In the genomic region with DNA sequence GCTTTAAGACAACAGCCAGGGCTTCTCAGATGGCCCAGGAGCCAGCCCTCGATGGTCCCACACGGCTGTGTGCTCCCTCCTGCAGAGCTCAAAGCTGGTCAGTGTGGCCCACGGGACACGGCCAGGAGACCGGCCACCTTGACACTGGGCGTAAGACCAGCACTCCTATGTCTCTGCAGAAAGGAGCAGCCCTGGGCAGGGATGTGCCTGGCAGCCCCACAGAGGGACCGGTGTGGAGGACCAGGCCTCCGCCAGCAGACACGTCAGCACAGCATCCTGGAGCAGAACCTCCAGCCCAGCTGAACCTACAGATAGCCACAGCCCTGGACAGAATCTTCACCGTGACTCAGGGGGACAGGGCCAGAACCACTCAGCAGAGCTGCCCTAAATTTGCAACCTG, we compare ENCODE assay signal across 25 cellular contexts.
DNase-seq lines count a peak whose midpoint lies in the region; ATAC-seq and TF ChIP-seq lines count a peak whose summit lies in the region.
"Had no signal": no experiment of that assay in that cellular context is flagged by ENCODE, and none has a peak within 500 bp of the region (broad histone marks: within the 10 kb centered on the region; RNA-seq: fewer than 3 reads in every experiment).

No MANE protein-coding gene starts in this region.

- H4K20me1 ChIP-seq in BLaER1 (peaks cover 91% of the 10 kb centered on the region), H9 (ENCODE audit: control insufficient read depth, insufficient read depth, insufficient read length) (no peaks in the 10 kb centered on the region)

- H3K27ac Mint-ChIP-seq in H9: peak overlapping the region; percentile 89 to 94 (median 92); a peak in 4 of 7 replicates
- H3K27ac Mint-ChIP-seq in activated T-helper 17 cell treated with anti-CD3 and anti-CD28 coated beads, Interleukin-2, amount 50 U/mL, for 72 hours: peak overlapping the region; percentile 31
- peak overlapping the region; percentile 93 for H3K27ac Mint-ChIP-seq in nephron progenitor cell
- H3K27ac Mint-ChIP-seq: activated B cell treated with CpG ODN at 0.5 μM for 24 hours; CD8-positive, alpha-beta memory T cell had no signal

- no peak overlapping the region for H3K56ac ChIP-seq in H9 (ENCODE audit: insufficient read length, low read depth, low read length)

- in situ Hi-C loops in gastrocnemius medialis (cut with MboI; ENCODE audit: low sequenced_read_pairs in 4 of 4): no loop called here

- H3K4ac ChIP-seq in H9 (ENCODE audit: low read depth, low read length): no peak overlapping the region

- no CpG with 5 or more reads among the region's 10 CpGs for WGBS in H9 (ENCODE audit: extremely low coverage, insufficient read length, low lambda C conversion rate)
- WGBS in heart left ventricle, 4 donors: 77 to 86% (median 82%) methylated on average over 10 of the region's 10 CpGs

- no peaks in the 10 kb centered on the region for H3K79me1 ChIP-seq in H9 (ENCODE audit: insufficient read depth, low read depth, low read length, poor library complexity, severe bottlenecking)

- H2BK15ac ChIP-seq in H9 (ENCODE audit: low read depth, low read length): no peak overlapping the region

- H3K23me2 ChIP-seq in H9 (ENCODE audit: insufficient read length, low read depth, low read length, poor library complexity, severe bottlenecking): no peaks in the 10 kb centered on the region

- H3K4me1 Mint-ChIP-seq in H9 (peaks cover 45 to 47% of the 10 kb centered on the region in 2 experiments), nephron progenitor cell (peaks cover 75% of the 10 kb centered on the region)
- H3K4me1 Mint-ChIP-seq in activated T-helper 17 cell treated with anti-CD3 and anti-CD28 coated beads, Interleukin-2, amount 50 U/mL, for 72 hours: no peaks in the 10 kb centered on the region
- H3K4me1 Mint-ChIP-seq: activated B cell treated with CpG ODN at 0.5 μM for 24 hours had no signal

- H3K18ac ChIP-seq in H9 (ENCODE audit: insufficient read length, low read depth, low read length): no peak overlapping the region

- no peaks in the 10 kb centered on the region for H3K27me3 ChIP-seq in BLaER1
- no peaks in the 10 kb centered on the region for H3K27me3 ChIP-seq in H9 (ENCODE audit: insufficient read depth, low read length)
- no peaks in the 10 kb centered on the region for H3K27me3 ChIP-seq in gastrocnemius medialis
- no peaks in the 10 kb centered on the region for H3K27me3 ChIP-seq in heart left ventricle
- H3K27me3 ChIP-seq: tibial artery had no signal

- H3K36me3 Mint-ChIP-seq in H9 (ENCODE audit: insufficient read depth in 1 of 3, low read depth in 3 of 3) (peaks cover 0 to 3% (median 0%) of the 10 kb centered on the region in 3 experiments; a peak in 2 of 7 replicates), nephron progenitor cell (ENCODE audit: low read depth) (peaks cover 12% of the 10 kb centered on the region)
- H3K36me3 Mint-ChIP-seq in activated T-helper 17 cell treated with anti-CD3 and anti-CD28 coated beads, Interleukin-2, amount 50 U/mL, for 72 hours (ENCODE audit: low read depth): no peaks in the 10 kb centered on the region
- H3K36me3 Mint-ChIP-seq: CD8-positive, alpha-beta memory T cell had no signal

- TF ChIP-seq CTCF in H9 (conservative IDR thresholded peaks at IDR 0.05) (no peak), nephron progenitor cell (IDR thresholded peaks at IDR 0.05) (no peak), gastrocnemius medialis (IDR thresholded peaks at IDR 0.05 in 4 of 5, conservative IDR thresholded peaks at IDR 0.05 in 1 of 5) (no peak), heart left ventricle (IDR thresholded peaks at IDR 0.05) (no peak)

- H3K9ac ChIP-seq in BLaER1 (peak overlapping the region; percentile 13; the same call in 1 of the 2 replicates), H9 (ENCODE audit: extremely low read depth, insufficient read length, low read length) (no peak overlapping the region)

- H2AK5ac ChIP-seq in H9 (ENCODE audit: insufficient read length, low read length): no peak overlapping the region

- H4K5ac ChIP-seq in H9 (ENCODE audit: insufficient read length, low read depth, low read length): no peak overlapping the region

- no peak overlapping the region for H4K8ac ChIP-seq in H9 (replicated peaks; ENCODE audit: insufficient read length, low read depth, low read length)

- H3K79me2 ChIP-seq in H9 (ENCODE audit: insufficient read depth, low read length): peaks cover 1% of the 10 kb centered on the region; the same call in 1 of the 2 replicates

- H3K27me3 Mint-ChIP-seq in H9 (ENCODE audit: low read depth) (peaks cover 2% of the 10 kb centered on the region; the same call in 1 of the 2 replicates), nephron progenitor cell (ENCODE audit: low read depth, poor library complexity) (peaks cover 3% of the 10 kb centered on the region)
- peaks cover 4% of the 10 kb centered on the region for H3K27me3 Mint-ChIP-seq in activated T-helper 17 cell treated with anti-CD3 and anti-CD28 coated beads, Interleukin-2, amount 50 U/mL, for 72 hours

- no peak overlapping the region for H4K91ac ChIP-seq in H9 (ENCODE audit: insufficient read length, low read depth, low read length)

- H2BK120ac ChIP-seq in H9 (ENCODE audit: low read depth, low read length, poor library complexity, severe bottlenecking): no peak overlapping the region

- peak overlapping the region; percentile 48; the same call in 1 of the 2 replicates for H3K14ac ChIP-seq in H9 (ENCODE audit: insufficient read depth, low read length)

- no peak overlapping the region for H3T11ph ChIP-seq in H9 (ENCODE audit: low read length)

- no peak for DNase-seq in H9
- no peak for DNase-seq in nephron progenitor cell
- DNase-seq in gastrocnemius medialis: no peak
- DNase-seq in heart left ventricle: no peak
- no peak for DNase-seq in mucosa of gallbladder (ENCODE audit: low spot score)
- DNase-seq: activated B cell treated with CpG ODN at 0.5 μM for 24 hours; activated CD4-positive, alpha-beta T cell treated with anti-CD3 and anti-CD28 coated beads, Interleukin-2, amount 50 U/mL, for 1 hour; activated naive CD4-positive, alpha-beta T cell treated with anti-CD3 and anti-CD28 coated beads for 36 hours; activated T-cell treated with anti-CD3 and anti-CD28 coated beads, Interleukin-2, amount 50 U/mL, for 48 hours; amygdala; CD8-positive, alpha-beta memory T cell; cortex of kidney; DMS53; foreskin fibroblast; GDM1; NCI-H1092 treated with DMSO at 0.1 percent for 48 hours; NCI-H187 treated with DMSO at 0.1 percent for 48 hours; NK-92 treated with Interleukin-12 subunit alpha and Interleukin-12 subunit beta, amount 100 ng/mL, for 24 hours; stimulated activated CD4-positive, alpha-beta T cell treated with anti-CD3 and anti-CD28 coated beads, Interleukin-15, amount 100 ng/mL, for 24 hours; tibial artery had no signal

- peak overlapping the region; percentile 57 for H3K4me2 ChIP-seq in BLaER1
- no peak overlapping the region for H3K4me2 ChIP-seq in H9 (ENCODE audit: insufficient read depth, insufficient read length, low read length)

- H3K4me3 ChIP-seq in BLaER1 (no peak overlapping the region), gastrocnemius medialis (no peak overlapping the region), heart left ventricle (no peak overlapping the region)
- H3K4me3 ChIP-seq: tibial artery had no signal

- peak overlapping the region; percentile 53 for H3K27ac ChIP-seq in BLaER1
- no peak overlapping the region for H3K27ac ChIP-seq in H9 (ENCODE audit: insufficient read length, low read depth, low read length)
- H3K27ac ChIP-seq in gastrocnemius medialis: no peak overlapping the region
- no peak overlapping the region for H3K27ac ChIP-seq in heart left ventricle
- H3K27ac ChIP-seq: tibial artery had no signal

- H3K4me3 Mint-ChIP-seq in H9 (no peak overlapping the region; a peak in 1 of 5 replicates), nephron progenitor cell (no peak overlapping the region)
- H3K4me3 Mint-ChIP-seq in activated T-helper 17 cell treated with anti-CD3 and anti-CD28 coated beads, Interleukin-2, amount 50 U/mL, for 72 hours: no peak overlapping the region
- H3K4me3 Mint-ChIP-seq: activated B cell treated with CpG ODN at 0.5 μM for 24 hours; activated naive CD4-positive, alpha-beta T cell treated with anti-CD3 and anti-CD28 coated beads for 36 hours; CD8-positive, alpha-beta memory T cell had no signal

- H2BK5ac ChIP-seq in H9 (ENCODE audit: insufficient read length, low read length): no peak overlapping the region

- H2BK12ac ChIP-seq in H9 (ENCODE audit: insufficient read length, low read depth, low read length): no peak overlapping the region

- no peak overlapping the region for H3K23ac ChIP-seq in H9 (ENCODE audit: insufficient read length, low read depth, low read length)

- intact Hi-C loops in gastrocnemius medialis (cut with DNase I; ENCODE audit: low total_unique reads) (no loop called here), heart left ventricle (cut with DNase I) (no loop called here)

- H3K9me3 Mint-ChIP-seq in H9: no peaks in the 10 kb centered on the region; a peak in 1 of 5 replicates
- H3K9me3 Mint-ChIP-seq in activated T-helper 17 cell treated with anti-CD3 and anti-CD28 coated beads, Interleukin-2, amount 50 U/mL, for 72 hours: no peaks in the 10 kb centered on the region
- H3K9me3 Mint-ChIP-seq in nephron progenitor cell: peaks cover 5% of the 10 kb centered on the region
- H3K9me3 Mint-ChIP-seq: activated B cell treated with CpG ODN at 0.5 μM for 24 hours; activated naive CD4-positive, alpha-beta T cell treated with anti-CD3 and anti-CD28 coated beads for 36 hours; CD8-positive, alpha-beta memory T cell had no signal

- peaks cover 72% of the 10 kb centered on the region for H3K4me1 ChIP-seq in BLaER1
- peaks cover 11% of the 10 kb centered on the region; the same call in 1 of the 2 replicates for H3K4me1 ChIP-seq in H9 (ENCODE audit: insufficient read depth, low read length)
- peaks cover 10 to 30% of the 10 kb centered on the region in 2 donors for H3K4me1 ChIP-seq in gastrocnemius medialis
- H3K4me1 ChIP-seq in heart left ventricle: peaks cover 0 to 71% (median 24%) of the 10 kb centered on the region in 12 donors

- no peaks in the 10 kb centered on the region for H3K9me3 ChIP-seq in BLaER1
- no peaks in the 10 kb centered on the region for H3K9me3 ChIP-seq in H9 (ENCODE audit: control insufficient read depth, low read depth, low read length)
- no peaks in the 10 kb centered on the region for H3K9me3 ChIP-seq in gastrocnemius medialis
- H3K9me3 ChIP-seq in heart left ventricle: no peaks in the 10 kb centered on the region
- H3K9me3 ChIP-seq: tibial artery had no signal

- TF ChIP-seq POLR2A in gastrocnemius medialis (IDR thresholded peaks at IDR 0.05) (no peak), heart left ventricle (IDR thresholded peaks at IDR 0.05) (no peak)

- no peak overlapping the region for H2AFZ ChIP-seq in H9 (ENCODE audit: low read length)

- no peaks in the 10 kb centered on the region for H3K36me3 ChIP-seq in BLaER1
- H3K36me3 ChIP-seq in gastrocnemius medialis: no peaks in the 10 kb centered on the region
- H3K36me3 ChIP-seq in heart left ventricle: no peaks in the 10 kb centered on the region
- H3K36me3 ChIP-seq: tibial artery had no signal

- no peak for ATAC-seq in activated T-helper 17 cell treated with anti-CD3 and anti-CD28 coated beads, Interleukin-2, amount 50 U/mL, for 72 hours (replicated peaks)
- ATAC-seq in gastrocnemius medialis: no peak
- ATAC-seq in heart left ventricle: no peak
- ATAC-seq in HG03045 (IDR thresholded peaks at IDR 0.05; ENCODE audit: unreplicated experiment): no peak
- ATAC-seq: esophagus mucosa, Panc1 had no signal

- no peak overlapping the region for H2BK20ac ChIP-seq in H9 (ENCODE audit: low read depth, low read length, poor library complexity, severe bottlenecking)

Comparison
In these comparisons a context has a peak if more than half of its experiments do, and no peak if none do; other contexts are left out.
1. H3K27ac Mint-ChIP-seq: peak in every context shown above with its lines; median percentile 93 in nephron progenitor cell; 92 in H9; 31 in activated T-helper 17 cell treated with anti-CD3 and anti-CD28 coated beads, Interleukin-2, amount 50 U/mL, for 72 hours.